1 cellular context compared by ENCODE assay signal in the genomic region with DNA sequence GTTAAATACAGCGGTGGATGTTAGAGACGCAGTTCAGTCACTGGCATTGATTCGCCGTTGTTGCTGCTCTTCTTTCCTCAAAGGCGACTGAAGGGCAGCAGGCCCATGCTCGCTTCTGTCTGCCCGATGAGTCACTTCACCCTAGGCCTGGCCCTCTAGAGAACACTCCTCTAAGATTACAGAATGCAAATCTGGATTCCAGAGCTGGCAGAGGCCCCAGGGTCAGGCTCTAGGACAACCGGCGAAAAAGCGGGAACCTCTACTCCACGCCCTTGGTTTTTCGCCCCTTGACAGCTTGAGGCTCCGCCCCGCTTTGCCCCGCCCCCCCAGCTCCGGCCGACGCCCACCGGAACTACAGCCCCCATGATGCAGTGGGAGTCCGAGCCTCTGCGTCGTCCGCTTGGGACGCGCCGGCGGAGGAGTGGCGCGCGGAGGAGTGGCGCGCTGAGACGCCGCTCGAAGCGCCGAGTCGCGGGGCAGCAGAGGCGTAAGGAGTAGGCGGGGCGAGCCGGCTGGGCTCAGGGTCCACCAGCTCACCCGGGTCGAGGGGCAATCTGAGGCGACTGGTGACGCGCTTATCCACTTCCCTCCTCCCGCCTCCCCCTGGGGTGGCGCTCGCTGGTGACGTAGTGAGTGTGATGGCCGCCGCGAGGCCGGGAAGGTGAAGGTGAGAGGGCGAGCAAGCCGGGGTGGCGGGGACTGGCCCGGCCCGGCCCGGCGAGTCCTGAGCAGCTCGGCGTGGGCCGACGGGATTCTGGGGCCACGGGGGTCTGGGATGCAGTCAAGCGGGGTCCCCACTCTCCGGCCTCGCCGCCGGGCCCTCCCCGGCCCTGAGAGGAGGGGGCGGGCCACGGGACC.
TF ChIP-seq lines count a peak whose summit lies in the region.

A gene (plus strand): TSS at position 627 of the 858 bp plus-strand sequence. CDS start 8,725 bp downstream, outside the sequence.

TF ChIP-seq in HepG2, 621 proteins besides CTCF, POLR2A, EP300 and RAD21 (continued from another document and continues in another):
- TF ChIP-seq, protein P1, sequence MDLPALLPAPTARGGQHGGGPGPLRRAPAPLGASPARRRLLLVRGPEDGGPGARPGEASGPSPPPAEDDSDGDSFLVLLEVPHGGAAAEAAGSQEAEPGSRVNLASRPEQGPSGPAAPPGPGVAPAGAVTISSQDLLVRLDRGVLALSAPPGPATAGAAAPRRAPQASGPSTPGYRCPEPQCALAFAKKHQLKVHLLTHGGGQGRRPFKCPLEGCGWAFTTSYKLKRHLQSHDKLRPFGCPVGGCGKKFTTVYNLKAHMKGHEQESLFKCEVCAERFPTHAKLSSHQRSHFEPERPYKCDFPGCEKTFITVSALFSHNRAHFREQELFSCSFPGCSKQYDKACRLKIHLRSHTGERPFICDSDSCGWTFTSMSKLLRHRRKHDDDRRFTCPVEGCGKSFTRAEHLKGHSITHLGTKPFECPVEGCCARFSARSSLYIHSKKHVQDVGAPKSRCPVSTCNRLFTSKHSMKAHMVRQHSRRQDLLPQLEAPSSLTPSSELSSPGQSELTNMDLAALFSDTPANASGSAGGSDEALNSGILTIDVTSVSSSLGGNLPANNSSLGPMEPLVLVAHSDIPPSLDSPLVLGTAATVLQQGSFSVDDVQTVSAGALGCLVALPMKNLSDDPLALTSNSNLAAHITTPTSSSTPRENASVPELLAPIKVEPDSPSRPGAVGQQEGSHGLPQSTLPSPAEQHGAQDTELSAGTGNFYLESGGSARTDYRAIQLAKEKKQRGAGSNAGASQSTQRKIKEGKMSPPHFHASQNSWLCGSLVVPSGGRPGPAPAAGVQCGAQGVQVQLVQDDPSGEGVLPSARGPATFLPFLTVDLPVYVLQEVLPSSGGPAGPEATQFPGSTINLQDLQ (CRISPR knock-in tag; IDR thresholded peaks at IDR 0.05): no peak; the same call in 1 of the 2 replicates
- TF ChIP-seq DMAP1 (CRISPR knock-in tag; IDR thresholded peaks at IDR 0.05) (peak; percentile 84), ZNF749 (CRISPR knock-in tag; IDR thresholded peaks at IDR 0.05; ENCODE audit: borderline replicate concordance) (peak; percentile 76; the same call in 1 of the 2 replicates), ZNF317 (CRISPR knock-in tag; IDR thresholded peaks at IDR 0.05) (peak; percentile 80), RFX5 (IDR thresholded peaks at IDR 0.05; ENCODE audit: low read depth, low read length) (peak; percentile 69; the same call in 1 of the 2 replicates), ZNF772 (CRISPR knock-in tag; IDR thresholded peaks at IDR 0.05) (no peak; the same call in 1 of the 2 replicates), PRMT3 (CRISPR knock-in tag; IDR thresholded peaks at IDR 0.05; ENCODE audit: borderline replicate concordance, low read depth) (no peak), ERF (CRISPR knock-in tag; IDR thresholded peaks at IDR 0.05) (peak; percentile 85), HNF4G (IDR thresholded peaks at IDR 0.05; ENCODE audit: borderline replicate concordance, low read depth, low read length) (peak; percentile 83), HNF4G (CRISPR knock-in tag; IDR thresholded peaks at IDR 0.05; ENCODE audit: borderline replicate concordance, low read depth) (peak; percentile 72; the same call in 1 of the 2 replicates), ZNF678 (CRISPR knock-in tag; IDR thresholded peaks at IDR 0.05) (0 out of 2 replicates have a peak, but pooled peaks have one; percentile 18), NKX3-1 (CRISPR knock-in tag; IDR thresholded peaks at IDR 0.05) (peak; percentile 63; the same call in 1 of the 2 replicates), SRF (IDR thresholded peaks at IDR 0.05; ENCODE audit: low read depth, low read length) (peak; percentile 55; the same call in 1 of the 2 replicates), ZNF253 (CRISPR knock-in tag; IDR thresholded peaks at IDR 0.05; ENCODE audit: borderline replicate concordance) (no peak), HCFC1 (IDR thresholded peaks at IDR 0.05; ENCODE audit: low read depth, low read length) (peak; percentile 87), SMYD3 (CRISPR knock-in tag; IDR thresholded peaks at IDR 0.05) (no peak), ZBTB21 (CRISPR knock-in tag; IDR thresholded peaks at IDR 0.05) (peak; percentile 75; the same call in 1 of the 2 replicates), CREM (IDR thresholded peaks at IDR 0.05) (peak; percentile 98), CREM (CRISPR knock-in tag; IDR thresholded peaks at IDR 0.05) (peak; percentile 94), RXRB (CRISPR knock-in tag; IDR thresholded peaks at IDR 0.05; ENCODE audit: borderline replicate concordance) (peak; percentile 83), KLF6 (CRISPR knock-in tag; IDR thresholded peaks at IDR 0.05) (no peak), NAIF1 (CRISPR knock-in tag; IDR thresholded peaks at IDR 0.05; ENCODE audit: borderline replicate concordance) (peak; percentile 90)
- TF ChIP-seq, protein P2, sequence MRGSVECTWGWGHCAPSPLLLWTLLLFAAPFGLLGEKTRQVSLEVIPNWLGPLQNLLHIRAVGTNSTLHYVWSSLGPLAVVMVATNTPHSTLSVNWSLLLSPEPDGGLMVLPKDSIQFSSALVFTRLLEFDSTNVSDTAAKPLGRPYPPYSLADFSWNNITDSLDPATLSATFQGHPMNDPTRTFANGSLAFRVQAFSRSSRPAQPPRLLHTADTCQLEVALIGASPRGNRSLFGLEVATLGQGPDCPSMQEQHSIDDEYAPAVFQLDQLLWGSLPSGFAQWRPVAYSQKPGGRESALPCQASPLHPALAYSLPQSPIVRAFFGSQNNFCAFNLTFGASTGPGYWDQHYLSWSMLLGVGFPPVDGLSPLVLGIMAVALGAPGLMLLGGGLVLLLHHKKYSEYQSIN (CRISPR knock-in tag; IDR thresholded peaks at IDR 0.05; ENCODE audit: borderline replicate concordance): no peak
- TF ChIP-seq, protein P3, sequence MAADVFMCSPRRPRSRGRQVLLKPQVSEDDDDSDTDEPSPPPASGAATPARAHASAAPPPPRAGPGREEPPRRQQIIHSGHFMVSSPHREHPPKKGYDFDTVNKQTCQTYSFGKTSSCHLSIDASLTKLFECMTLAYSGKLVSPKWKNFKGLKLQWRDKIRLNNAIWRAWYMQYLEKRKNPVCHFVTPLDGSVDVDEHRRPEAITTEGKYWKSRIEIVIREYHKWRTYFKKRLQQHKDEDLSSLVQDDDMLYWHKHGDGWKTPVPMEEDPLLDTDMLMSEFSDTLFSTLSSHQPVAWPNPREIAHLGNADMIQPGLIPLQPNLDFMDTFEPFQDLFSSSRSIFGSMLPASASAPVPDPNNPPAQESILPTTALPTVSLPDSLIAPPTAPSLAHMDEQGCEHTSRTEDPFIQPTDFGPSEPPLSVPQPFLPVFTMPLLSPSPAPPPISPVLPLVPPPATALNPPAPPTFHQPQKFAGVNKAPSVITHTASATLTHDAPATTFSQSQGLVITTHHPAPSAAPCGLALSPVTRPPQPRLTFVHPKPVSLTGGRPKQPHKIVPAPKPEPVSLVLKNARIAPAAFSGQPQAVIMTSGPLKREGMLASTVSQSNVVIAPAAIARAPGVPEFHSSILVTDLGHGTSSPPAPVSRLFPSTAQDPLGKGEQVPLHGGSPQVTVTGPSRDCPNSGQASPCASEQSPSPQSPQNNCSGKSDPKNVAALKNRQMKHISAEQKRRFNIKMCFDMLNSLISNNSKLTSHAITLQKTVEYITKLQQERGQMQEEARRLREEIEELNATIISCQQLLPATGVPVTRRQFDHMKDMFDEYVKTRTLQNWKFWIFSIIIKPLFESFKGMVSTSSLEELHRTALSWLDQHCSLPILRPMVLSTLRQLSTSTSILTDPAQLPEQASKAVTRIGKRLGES (CRISPR knock-in tag; IDR thresholded peaks at IDR 0.05; ENCODE audit: borderline replicate concordance): no peak
- TF ChIP-seq, protein P4, sequence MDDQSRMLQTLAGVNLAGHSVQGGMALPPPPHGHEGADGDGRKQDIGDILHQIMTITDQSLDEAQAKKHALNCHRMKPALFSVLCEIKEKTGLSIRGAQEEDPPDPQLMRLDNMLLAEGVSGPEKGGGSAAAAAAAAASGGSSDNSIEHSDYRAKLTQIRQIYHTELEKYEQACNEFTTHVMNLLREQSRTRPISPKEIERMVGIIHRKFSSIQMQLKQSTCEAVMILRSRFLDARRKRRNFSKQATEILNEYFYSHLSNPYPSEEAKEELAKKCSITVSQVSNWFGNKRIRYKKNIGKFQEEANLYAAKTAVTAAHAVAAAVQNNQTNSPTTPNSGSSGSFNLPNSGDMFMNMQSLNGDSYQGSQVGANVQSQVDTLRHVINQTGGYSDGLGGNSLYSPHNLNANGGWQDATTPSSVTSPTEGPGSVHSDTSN (CRISPR knock-in tag; IDR thresholded peaks at IDR 0.05; ENCODE audit: borderline replicate concordance): no peak
- TF ChIP-seq, protein P5, sequence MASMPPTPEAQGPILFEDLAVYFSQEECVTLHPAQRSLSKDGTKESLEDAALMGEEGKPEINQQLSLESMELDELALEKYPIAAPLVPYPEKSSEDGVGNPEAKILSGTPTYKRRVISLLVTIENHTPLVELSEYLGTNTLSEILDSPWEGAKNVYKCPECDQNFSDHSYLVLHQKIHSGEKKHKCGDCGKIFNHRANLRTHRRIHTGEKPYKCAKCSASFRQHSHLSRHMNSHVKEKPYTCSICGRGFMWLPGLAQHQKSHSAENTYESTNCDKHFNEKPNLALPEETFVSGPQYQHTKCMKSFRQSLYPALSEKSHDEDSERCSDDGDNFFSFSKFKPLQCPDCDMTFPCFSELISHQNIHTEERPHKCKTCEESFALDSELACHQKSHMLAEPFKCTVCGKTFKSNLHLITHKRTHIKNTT (CRISPR knock-in tag; IDR thresholded peaks at IDR 0.05): no peak
- TF ChIP-seq, protein P6, sequence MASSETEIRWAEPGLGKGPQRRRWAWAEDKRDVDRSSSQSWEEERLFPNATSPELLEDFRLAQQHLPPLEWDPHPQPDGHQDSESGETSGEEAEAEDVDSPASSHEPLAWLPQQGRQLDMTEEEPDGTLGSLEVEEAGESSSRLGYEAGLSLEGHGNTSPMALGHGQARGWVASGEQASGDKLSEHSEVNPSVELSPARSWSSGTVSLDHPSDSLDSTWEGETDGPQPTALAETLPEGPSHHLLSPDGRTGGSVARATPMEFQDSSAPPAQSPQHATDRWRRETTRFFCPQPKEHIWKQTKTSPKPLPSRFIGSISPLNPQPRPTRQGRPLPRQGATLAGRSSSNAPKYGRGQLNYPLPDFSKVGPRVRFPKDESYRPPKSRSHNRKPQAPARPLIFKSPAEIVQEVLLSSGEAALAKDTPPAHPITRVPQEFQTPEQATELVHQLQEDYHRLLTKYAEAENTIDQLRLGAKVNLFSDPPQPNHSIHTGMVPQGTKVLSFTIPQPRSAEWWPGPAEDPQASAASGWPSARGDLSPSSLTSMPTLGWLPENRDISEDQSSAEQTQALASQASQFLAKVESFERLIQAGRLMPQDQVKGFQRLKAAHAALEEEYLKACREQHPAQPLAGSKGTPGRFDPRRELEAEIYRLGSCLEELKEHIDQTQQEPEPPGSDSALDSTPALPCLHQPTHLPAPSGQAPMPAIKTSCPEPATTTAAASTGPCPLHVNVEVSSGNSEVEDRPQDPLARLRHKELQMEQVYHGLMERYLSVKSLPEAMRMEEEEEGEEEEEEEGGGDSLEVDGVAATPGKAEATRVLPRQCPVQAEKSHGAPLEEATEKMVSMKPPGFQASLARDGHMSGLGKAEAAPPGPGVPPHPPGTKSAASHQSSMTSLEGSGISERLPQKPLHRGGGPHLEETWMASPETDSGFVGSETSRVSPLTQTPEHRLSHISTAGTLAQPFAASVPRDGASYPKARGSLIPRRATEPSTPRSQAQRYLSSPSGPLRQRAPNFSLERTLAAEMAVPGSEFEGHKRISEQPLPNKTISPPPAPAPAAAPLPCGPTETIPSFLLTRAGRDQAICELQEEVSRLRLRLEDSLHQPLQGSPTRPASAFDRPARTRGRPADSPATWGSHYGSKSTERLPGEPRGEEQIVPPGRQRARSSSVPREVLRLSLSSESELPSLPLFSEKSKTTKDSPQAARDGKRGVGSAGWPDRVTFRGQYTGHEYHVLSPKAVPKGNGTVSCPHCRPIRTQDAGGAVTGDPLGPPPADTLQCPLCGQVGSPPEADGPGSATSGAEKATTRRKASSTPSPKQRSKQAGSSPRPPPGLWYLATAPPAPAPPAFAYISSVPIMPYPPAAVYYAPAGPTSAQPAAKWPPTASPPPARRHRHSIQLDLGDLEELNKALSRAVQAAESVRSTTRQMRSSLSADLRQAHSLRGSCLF (CRISPR knock-in tag; IDR thresholded peaks at IDR 0.05; ENCODE audit: borderline replicate concordance): 0 out of 2 replicates have a peak, but pooled peaks have one; percentile 77
- TF ChIP-seq, protein P7, sequence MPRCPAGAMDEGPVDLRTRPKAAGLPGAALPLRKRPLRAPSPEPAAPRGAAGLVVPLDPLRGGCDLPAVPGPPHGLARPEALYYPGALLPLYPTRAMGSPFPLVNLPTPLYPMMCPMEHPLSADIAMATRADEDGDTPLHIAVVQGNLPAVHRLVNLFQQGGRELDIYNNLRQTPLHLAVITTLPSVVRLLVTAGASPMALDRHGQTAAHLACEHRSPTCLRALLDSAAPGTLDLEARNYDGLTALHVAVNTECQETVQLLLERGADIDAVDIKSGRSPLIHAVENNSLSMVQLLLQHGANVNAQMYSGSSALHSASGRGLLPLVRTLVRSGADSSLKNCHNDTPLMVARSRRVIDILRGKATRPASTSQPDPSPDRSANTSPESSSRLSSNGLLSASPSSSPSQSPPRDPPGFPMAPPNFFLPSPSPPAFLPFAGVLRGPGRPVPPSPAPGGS (CRISPR knock-in tag; IDR thresholded peaks at IDR 0.05): peak; percentile 71; the same call in 1 of the 2 replicates
- TF ChIP-seq, protein P8, sequence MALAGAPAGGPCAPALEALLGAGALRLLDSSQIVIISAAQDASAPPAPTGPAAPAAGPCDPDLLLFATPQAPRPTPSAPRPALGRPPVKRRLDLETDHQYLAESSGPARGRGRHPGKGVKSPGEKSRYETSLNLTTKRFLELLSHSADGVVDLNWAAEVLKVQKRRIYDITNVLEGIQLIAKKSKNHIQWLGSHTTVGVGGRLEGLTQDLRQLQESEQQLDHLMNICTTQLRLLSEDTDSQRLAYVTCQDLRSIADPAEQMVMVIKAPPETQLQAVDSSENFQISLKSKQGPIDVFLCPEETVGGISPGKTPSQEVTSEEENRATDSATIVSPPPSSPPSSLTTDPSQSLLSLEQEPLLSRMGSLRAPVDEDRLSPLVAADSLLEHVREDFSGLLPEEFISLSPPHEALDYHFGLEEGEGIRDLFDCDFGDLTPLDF (CRISPR knock-in tag; IDR thresholded peaks at IDR 0.05): peak; percentile 90
- TF ChIP-seq, protein P9, sequence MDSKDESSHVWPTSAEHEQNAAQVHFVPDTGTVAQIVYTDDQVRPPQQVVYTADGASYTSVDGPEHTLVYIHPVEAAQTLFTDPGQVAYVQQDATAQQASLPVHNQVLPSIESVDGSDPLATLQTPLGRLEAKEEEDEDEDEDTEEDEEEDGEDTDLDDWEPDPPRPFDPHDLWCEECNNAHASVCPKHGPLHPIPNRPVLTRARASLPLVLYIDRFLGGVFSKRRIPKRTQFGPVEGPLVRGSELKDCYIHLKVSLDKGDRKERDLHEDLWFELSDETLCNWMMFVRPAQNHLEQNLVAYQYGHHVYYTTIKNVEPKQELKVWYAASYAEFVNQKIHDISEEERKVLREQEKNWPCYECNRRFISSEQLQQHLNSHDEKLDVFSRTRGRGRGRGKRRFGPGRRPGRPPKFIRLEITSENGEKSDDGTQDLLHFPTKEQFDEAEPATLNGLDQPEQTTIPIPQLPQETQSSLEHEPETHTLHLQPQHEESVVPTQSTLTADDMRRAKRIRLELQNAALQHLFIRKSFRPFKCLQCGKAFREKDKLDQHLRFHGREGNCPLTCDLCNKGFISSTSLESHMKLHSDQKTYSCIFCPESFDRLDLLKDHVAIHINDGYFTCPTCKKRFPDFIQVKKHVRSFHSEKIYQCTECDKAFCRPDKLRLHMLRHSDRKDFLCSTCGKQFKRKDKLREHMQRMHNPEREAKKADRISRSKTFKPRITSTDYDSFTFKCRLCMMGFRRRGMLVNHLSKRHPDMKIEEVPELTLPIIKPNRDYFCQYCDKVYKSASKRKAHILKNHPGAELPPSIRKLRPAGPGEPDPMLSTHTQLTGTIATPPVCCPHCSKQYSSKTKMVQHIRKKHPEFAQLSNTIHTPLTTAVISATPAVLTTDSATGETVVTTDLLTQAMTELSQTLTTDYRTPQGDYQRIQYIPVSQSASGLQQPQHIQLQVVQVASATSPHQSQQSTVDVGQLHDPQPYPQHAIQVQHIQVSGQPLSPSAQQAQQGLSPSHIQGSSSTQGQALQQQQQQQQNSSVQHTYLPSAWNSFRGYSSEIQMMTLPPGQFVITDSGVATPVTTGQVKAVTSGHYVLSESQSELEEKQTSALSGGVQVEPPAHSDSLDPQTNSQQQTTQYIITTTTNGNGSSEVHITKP (CRISPR knock-in tag; IDR thresholded peaks at IDR 0.05; ENCODE audit: low read depth): 0 out of 2 replicates have a peak, but pooled peaks have one; percentile 34
